In genomic region chr5:43367909-43368648, GRCh38 we compare ENCODE assay signal across 20 cellular contexts. TPM values are rescaled to one million over a fixed set of nuclear protein-coding genes. Genes with fewer than 3 reads are reported as not detected.
DNase-seq lines count a peak whose midpoint lies in the region; ATAC-seq and TF ChIP-seq lines count a peak whose summit lies in the region.
"Had no signal": no experiment of that assay in that cellular context is flagged by ENCODE, and none has a peak within 500 bp of the region (broad histone marks: within the 10 kb centered on the region; RNA-seq: fewer than 3 reads in every experiment).

No MANE protein-coding gene starts in this region.

- H3K9me3 Mint-ChIP-seq in stimulated activated naive B cell treated with anti-CD40 and anti-IgM and Interleukin-4, amounts not matched to agents 10 μg/mL and 1 μg/mL and 100 μg/mL, for 72 hours = peaks cover 4 to 7% of the 10 kb centered on the region in 2 donors
- H3K9me3 Mint-ChIP-seq: natural killer cell treated with Interleukin-12 subunit alpha and Interleukin-12 subunit beta and Interleukin-15 and Interleukin-18, amount 100 ng/mL, for 72 hours had no signal

- H3K4me3 Mint-ChIP-seq in stimulated activated naive B cell treated with anti-CD40 and anti-IgM and Interleukin-4, amounts not matched to agents 10 μg/mL and 1 μg/mL and 100 μg/mL, for 72 hours = no peak overlapping the region
- H3K4me3 Mint-ChIP-seq: natural killer cell treated with Interleukin-12 subunit alpha and Interleukin-12 subunit beta and Interleukin-15 and Interleukin-18, amount 100 ng/mL, for 72 hours had no signal

- DNase-seq in HT1080 (ENCODE audit: low read depth) (peak; percentile 76), OCI-M1 (lab: John Stamatoyannopoulos, UW) (peak; percentile 65), epithelial cell of esophagus (ENCODE audit: low read depth) (peak; percentile 31), skeletal muscle cell (ENCODE audit: low read depth) (peak; percentile 14), RKO (ENCODE audit: low spot score) (no peak), DMS79 (lab: John Stamatoyannopoulos, UW) (no peak)
- no peak for DNase-seq in stimulated activated naive B cell treated with anti-CD40 and anti-IgM and Interleukin-4, amounts not matched to agents 10 μg/mL and 1 μg/mL and 100 μg/mL, for 72 hours
- DNase-seq: activated CD4-positive, alpha-beta T cell treated with anti-CD3 and anti-CD28 coated beads, Interleukin-2, amount 50 U/mL, for 4 hours; AML-193; anterior cingulate cortex; EL; NCI-H1105; NCI-H2107; NCI-H524; posterior cingulate gyrus; stomach; upper lobe of right lung had no signal

- no peak overlapping the region for H3K27ac Mint-ChIP-seq in stimulated activated naive B cell treated with anti-CD40 and anti-IgM and Interleukin-4, amounts not matched to agents 10 μg/mL and 1 μg/mL and 100 μg/mL, for 72 hours
- H3K27ac Mint-ChIP-seq: natural killer cell treated with Interleukin-12 subunit alpha and Interleukin-12 subunit beta and Interleukin-15 and Interleukin-18, amount 100 ng/mL, for 72 hours had no signal

- TF ChIP-seq CTCF in epithelial cell of esophagus (IDR thresholded peaks at IDR 0.05; ENCODE audit: insufficient read depth, low read depth, low read length, missing control alignments) = no peak

- no peaks in the 10 kb centered on the region for H3K4me1 Mint-ChIP-seq in stimulated activated naive B cell treated with anti-CD40 and anti-IgM and Interleukin-4, amounts not matched to agents 10 μg/mL and 1 μg/mL and 100 μg/mL, for 72 hours

- peaks cover 9 to 35% of the 10 kb centered on the region in 2 donors for H3K36me3 Mint-ChIP-seq in stimulated activated naive B cell treated with anti-CD40 and anti-IgM and Interleukin-4, amounts not matched to agents 10 μg/mL and 1 μg/mL and 100 μg/mL, for 72 hours

- H3K27me3 Mint-ChIP-seq in stimulated activated naive B cell treated with anti-CD40 and anti-IgM and Interleukin-4, amounts not matched to agents 10 μg/mL and 1 μg/mL and 100 μg/mL, for 72 hours = no peaks in the 10 kb centered on the region

- no peak for ATAC-seq in stimulated activated naive B cell treated with anti-CD40 and anti-IgM and Interleukin-4, amounts not matched to agents 10 μg/mL and 1 μg/mL and 100 μg/mL, for 72 hours (replicated peaks)
- ATAC-seq in HG03457 (IDR thresholded peaks at IDR 0.05; ENCODE audit: unreplicated experiment) = no peak
- ATAC-seq: gastroesophageal sphincter; natural killer cell treated with Interleukin-12 subunit alpha and Interleukin-12 subunit beta and Interleukin-15 and Interleukin-18, amount 100 ng/mL, for 72 hours; upper lobe of right lung had no signal

- H3K4me3 ChIP-seq in epithelial cell of esophagus (ENCODE audit: low read length) (no peak overlapping the region), skeletal muscle cell (ENCODE audit: low read depth, low read length) (no peak overlapping the region)
- H3K4me3 ChIP-seq: gastroesophageal sphincter, stomach, upper lobe of right lung had no signal

RNA-seq across cellular contexts. Expression of gene CCL28, which starts 44.1 kb away (rescaled TPM):
- 0.11 TPM in 1 of 2 replicates, not detected in the other for total RNA-seq in HT1080 (2014; rRNA removed; shearing (Covaris generic))
- polyA plus RNA-seq in HT1080 (2015; cell fraction: cytosol; rRNA removed) = 0.10 and 0.21 TPM in 2 replicates
- polyA plus RNA-seq in HT1080 (2015; cell fraction: nucleus; rRNA removed) = 0.07 and 0.08 TPM in 2 replicates

RNA-seq across cellular contexts. Expression of gene HMGCS1, which starts 54.9 kb away (rescaled TPM):
- total RNA-seq in HT1080 (2014; rRNA removed; shearing (Covaris generic)) = 71.6 and 114 TPM in 2 replicates
- 47.6 and 51.9 TPM in 2 replicates for polyA plus RNA-seq in HT1080 (2015; cell fraction: cytosol; rRNA removed)
- 127 and 154 TPM in 2 replicates for polyA plus RNA-seq in HT1080 (2015; cell fraction: nucleus; rRNA removed)

Comparison
In these comparisons a context has a peak if more than half of its experiments do, and no peak if none do; other contexts are left out.
1. DNase-seq: peak in HT1080 (single experiment), OCI-M1 (single experiment), epithelial cell of esophagus (single experiment) and skeletal muscle cell (single experiment); none in RKO (single experiment), stimulated activated naive B cell treated with anti-CD40 and anti-IgM and Interleukin-4, amounts not matched to agents 10 μg/mL and 1 μg/mL and 100 μg/mL, for 72 hours (single experiment) and DMS79 (single experiment).